ENCODE assay signal across 9 cellular contexts in genomic region chr6:78611886-78612480, GRCh38.
A peak's percentile ranks its signal among the peaks of the same experiment; 100 is the strongest.
DNase-seq lines count a peak whose midpoint lies in the region; ATAC-seq, FAIRE-seq and TF ChIP-seq lines count a peak whose summit lies in the region.
"Had no signal": no experiment of that assay in that cellular context is flagged by ENCODE, and none has a peak within 500 bp of the region (broad histone marks: within the 10 kb centered on the region; RNA-seq: fewer than 3 reads in every experiment).

No MANE protein-coding gene starts in this region.

- intact Hi-C loops in Right ventricle myocardium superior (cut with DNase I): no loop called here

- H3K27ac Mint-ChIP-seq in activated T-cell treated with anti-CD3 and anti-CD28 coated beads, Interleukin-2, amount 50 U/mL, for 72 hours: no peak overlapping the region
- H3K27ac Mint-ChIP-seq: naive B cell had no signal

- H3K27me3 Mint-ChIP-seq in activated T-cell treated with anti-CD3 and anti-CD28 coated beads, Interleukin-2, amount 50 U/mL, for 72 hours (ENCODE audit: low read depth): no peaks in the 10 kb centered on the region

- TF ChIP-seq POLR2A in H54 (IDR thresholded peaks at IDR 0.05; ENCODE audit: low read depth, low read length): no peak

- no peaks in the 10 kb centered on the region for H3K9me3 Mint-ChIP-seq in activated T-cell treated with anti-CD3 and anti-CD28 coated beads, Interleukin-2, amount 50 U/mL, for 72 hours

- FAIRE-seq in H54 (lab: Jason Lieb, UNC): peak; percentile 41

- peak; percentile 66 for TF ChIP-seq CTCF in BJ (IDR thresholded peaks at IDR 0.05; ENCODE audit: insufficient read depth, low read depth, low read length)

- H3K4me1 Mint-ChIP-seq in activated T-cell treated with anti-CD3 and anti-CD28 coated beads, Interleukin-2, amount 50 U/mL, for 72 hours (ENCODE audit: low read depth): no peaks in the 10 kb centered on the region
- H3K4me1 Mint-ChIP-seq: naive B cell had no signal

- H3K36me3 Mint-ChIP-seq in activated T-cell treated with anti-CD3 and anti-CD28 coated beads, Interleukin-2, amount 50 U/mL, for 72 hours (ENCODE audit: insufficient read depth in 2 of 2): no peaks in the 10 kb centered on the region
- H3K36me3 Mint-ChIP-seq: naive B cell had no signal

- H3K27me3 ChIP-seq in BJ (ENCODE audit: control insufficient read depth, insufficient read depth, low read length): no peaks in the 10 kb centered on the region

- H3K4me3 Mint-ChIP-seq in activated T-cell treated with anti-CD3 and anti-CD28 coated beads, Interleukin-2, amount 50 U/mL, for 72 hours: no peak overlapping the region
- H3K4me3 Mint-ChIP-seq: naive B cell had no signal

- ATAC-seq in HG02763 (IDR thresholded peaks at IDR 0.05; ENCODE audit: unreplicated experiment) (no peak), Right ventricle myocardium superior (ENCODE audit: poor library complexity) (no peak)
- ATAC-seq in activated T-cell treated with anti-CD3 and anti-CD28 coated beads, Interleukin-2, amount 50 U/mL, for 72 hours (replicated peaks in 1 of 2): no peak

- DNase-seq in BJ (ENCODE audit: low read depth) (no peak), H54 (ENCODE audit: insufficient read length, low spot score) (no peak), RPMI7951 (ENCODE audit: low read depth) (peak; percentile 28), inferior parietal cortex (ENCODE audit: extremely low spot score) (peak; percentile 13), occipital lobe (lab: John Stamatoyannopoulos, UW) (no peak), Right ventricle myocardium superior (no peak)
- no peak for DNase-seq in activated T-cell treated with anti-CD3 and anti-CD28 coated beads, Interleukin-2, amount 50 U/mL, for 72 hours
- DNase-seq: naive B cell had no signal

- CTCF ChIA-PET in BJ (lab: Yijun Ruan, JAX): interaction anchor here (1.0 to 1.9 kb wide), 2 partner anchors 13 to 14 kb away, joined by 4 to 7 read pairs; no protein-coding TSS in a partner anchor

- POLR2A ChIA-PET in BJ (lab: Charles Lee): no interaction called here

- no peak overlapping the region for H3K4me3 ChIP-seq in BJ (ENCODE audit: low read depth, low read length)

- no peaks in the 10 kb centered on the region for H3K36me3 ChIP-seq in BJ (ENCODE audit: control insufficient read depth, insufficient read depth, low read length)

Comparison
In these comparisons a context has a peak if more than half of its experiments do, and no peak if none do; other contexts are left out.
1. DNase-seq: peak in RPMI7951 (single experiment) and inferior parietal cortex (single experiment); none in BJ (single experiment), H54 (single experiment), occipital lobe (single experiment), activated T-cell treated with anti-CD3 and anti-CD28 coated beads, Interleukin-2, amount 50 U/mL, for 72 hours (0 of 2) and Right ventricle myocardium superior (single experiment).